In genomic region chr7:30104134-30104533, GRCh38 we compare ENCODE assay signal across 1 cellular context.
TF ChIP-seq lines count a peak whose summit lies in the region.

No MANE protein-coding gene starts in this region.

TF ChIP-seq in K562, 482 proteins besides CTCF, POLR2A, EP300 and RAD21 (continued from another document):
- TF ChIP-seq MLLT1 (IDR thresholded peaks at IDR 0.05) (no peak), DIDO1 (tag; IDR thresholded peaks at IDR 0.05; ENCODE audit: low read depth) (no peak), ZNF316 (IDR thresholded peaks at IDR 0.05) (peak; percentile 82), ZNF274 (IDR thresholded peaks at IDR 0.05; ENCODE audit: borderline replicate concordance, low read depth, low read length) (no peak), SREBF2 (CRISPR knock-in tag; IDR thresholded peaks at IDR 0.05) (no peak), ZNF77 (CRISPR knock-in tag; IDR thresholded peaks at IDR 0.05) (no peak), TBP (optimal IDR thresholded peaks at IDR 0.05; ENCODE audit: low read depth, low read length) (no peak), JUN (IDR thresholded peaks at IDR 0.05; ENCODE audit: borderline replicate concordance, low read depth, low read length) (no peak), JUN (CRISPR knock-in tag; IDR thresholded peaks at IDR 0.05; ENCODE audit: borderline replicate concordance) (no peak), NCOA6 (IDR thresholded peaks at IDR 0.05) (no peak), RNF2 (IDR thresholded peaks at IDR 0.05) (no peak), TCF7 (IDR thresholded peaks at IDR 0.05; ENCODE audit: borderline replicate concordance) (no peak), C11orf30 (IDR thresholded peaks at IDR 0.05; ENCODE audit: low read depth) (peak; percentile 74), ZNF324 (CRISPR knock-in tag; IDR thresholded peaks at IDR 0.05) (no peak), PCBP2 (IDR thresholded peaks at IDR 0.05; ENCODE audit: low read depth, low read length, poor library complexity, severe bottlenecking) (no peak), NFRKB (IDR thresholded peaks at IDR 0.05; ENCODE audit: low read depth) (no peak), ATF2 (CRISPR knock-in tag; IDR thresholded peaks at IDR 0.05) (no peak), CSDE1 (IDR thresholded peaks at IDR 0.05) (no peak), KLF16 (IDR thresholded peaks at IDR 0.05) (no peak), PPARD (CRISPR knock-in tag; IDR thresholded peaks at IDR 0.05) (no peak), MAFK (IDR thresholded peaks at IDR 0.05; ENCODE audit: low read length) (peak; percentile 37; the same call in 1 of the 2 replicates), RBM39 (optimal IDR thresholded peaks at IDR 0.05; ENCODE audit: low read depth, low read length) (no peak), DMBX1 (CRISPR knock-in tag; IDR thresholded peaks at IDR 0.05; ENCODE audit: borderline replicate concordance) (no peak), HDAC6 (IDR thresholded peaks at IDR 0.05; ENCODE audit: low read depth, low read length) (no peak), DACH1 (IDR thresholded peaks at IDR 0.05; ENCODE audit: partially characterized antibody) (peak; percentile 1), MAFF (IDR thresholded peaks at IDR 0.05; ENCODE audit: low read length) (peak; percentile 62), CCNT2 (IDR thresholded peaks at IDR 0.05; ENCODE audit: borderline replicate concordance, extremely low read depth, insufficient read length, low read depth, low read length) (no peak), ZFX (CRISPR knock-in tag; IDR thresholded peaks at IDR 0.05) (no peak), POLR3G (IDR thresholded peaks at IDR 0.05; ENCODE audit: extremely low read depth, insufficient read length, insufficient replicate concordance) (no peak), MAFG (tag; conservative IDR thresholded peaks at IDR 0.05) (peak; percentile 78), CHD1 (IDR thresholded peaks at IDR 0.05; ENCODE audit: low read length) (no peak), ZSCAN29 (IDR thresholded peaks at IDR 0.05) (no peak), ZNF146 (CRISPR knock-in tag; IDR thresholded peaks at IDR 0.05; ENCODE audit: unreplicated experiment) (no peak), ZNF197 (CRISPR knock-in tag; IDR thresholded peaks at IDR 0.05; ENCODE audit: low read depth) (no peak), SFPQ (IDR thresholded peaks at IDR 0.05; ENCODE audit: low read depth, low read length) (no peak)
TF ChIP-seq in K562: peak in this region for 6.
